In the genomic region with DNA sequence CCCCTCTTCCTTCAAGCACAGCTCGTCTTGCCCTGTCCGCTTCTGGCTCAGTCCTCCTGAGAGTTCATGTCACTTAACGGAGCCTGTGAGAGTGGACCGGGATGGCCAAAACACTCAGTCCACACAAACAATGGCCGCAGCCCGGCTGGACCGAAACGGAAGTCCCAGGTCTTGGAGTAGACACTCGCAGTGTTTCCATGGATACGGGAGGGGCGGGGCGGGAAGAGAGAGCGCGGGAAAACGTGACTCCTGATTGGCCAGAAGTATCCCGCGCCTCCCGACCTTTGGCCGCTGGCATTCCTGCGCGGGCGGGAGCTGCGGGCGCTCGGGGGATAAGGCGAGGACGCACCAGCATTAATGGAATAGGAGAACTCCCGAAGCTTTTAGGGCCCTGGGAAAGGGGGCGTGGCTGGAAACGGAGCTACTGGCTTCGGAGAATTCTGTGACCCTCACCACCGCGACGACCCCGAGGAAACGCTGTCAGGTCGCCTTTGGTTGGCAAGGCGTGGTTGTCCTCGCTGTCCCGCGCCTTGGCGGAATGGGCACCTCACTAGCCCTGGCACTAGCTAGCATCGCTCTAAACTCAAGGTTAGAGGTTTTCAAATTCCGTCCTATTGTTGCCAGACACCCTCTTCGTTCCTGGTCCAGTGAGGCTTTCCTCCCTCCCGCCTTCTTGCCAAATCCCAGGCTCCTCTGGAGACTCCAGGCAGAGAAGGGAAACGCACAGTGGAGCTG, we compare ENCODE assay signal across 8 cellular contexts. TPM values are rescaled to one million over a fixed set of nuclear protein-coding genes. Genes with fewer than 3 reads are reported as not detected.
DNase-seq lines count a peak whose midpoint lies in the region; ATAC-seq and TF ChIP-seq lines count a peak whose summit lies in the region.

A gene with protein sequence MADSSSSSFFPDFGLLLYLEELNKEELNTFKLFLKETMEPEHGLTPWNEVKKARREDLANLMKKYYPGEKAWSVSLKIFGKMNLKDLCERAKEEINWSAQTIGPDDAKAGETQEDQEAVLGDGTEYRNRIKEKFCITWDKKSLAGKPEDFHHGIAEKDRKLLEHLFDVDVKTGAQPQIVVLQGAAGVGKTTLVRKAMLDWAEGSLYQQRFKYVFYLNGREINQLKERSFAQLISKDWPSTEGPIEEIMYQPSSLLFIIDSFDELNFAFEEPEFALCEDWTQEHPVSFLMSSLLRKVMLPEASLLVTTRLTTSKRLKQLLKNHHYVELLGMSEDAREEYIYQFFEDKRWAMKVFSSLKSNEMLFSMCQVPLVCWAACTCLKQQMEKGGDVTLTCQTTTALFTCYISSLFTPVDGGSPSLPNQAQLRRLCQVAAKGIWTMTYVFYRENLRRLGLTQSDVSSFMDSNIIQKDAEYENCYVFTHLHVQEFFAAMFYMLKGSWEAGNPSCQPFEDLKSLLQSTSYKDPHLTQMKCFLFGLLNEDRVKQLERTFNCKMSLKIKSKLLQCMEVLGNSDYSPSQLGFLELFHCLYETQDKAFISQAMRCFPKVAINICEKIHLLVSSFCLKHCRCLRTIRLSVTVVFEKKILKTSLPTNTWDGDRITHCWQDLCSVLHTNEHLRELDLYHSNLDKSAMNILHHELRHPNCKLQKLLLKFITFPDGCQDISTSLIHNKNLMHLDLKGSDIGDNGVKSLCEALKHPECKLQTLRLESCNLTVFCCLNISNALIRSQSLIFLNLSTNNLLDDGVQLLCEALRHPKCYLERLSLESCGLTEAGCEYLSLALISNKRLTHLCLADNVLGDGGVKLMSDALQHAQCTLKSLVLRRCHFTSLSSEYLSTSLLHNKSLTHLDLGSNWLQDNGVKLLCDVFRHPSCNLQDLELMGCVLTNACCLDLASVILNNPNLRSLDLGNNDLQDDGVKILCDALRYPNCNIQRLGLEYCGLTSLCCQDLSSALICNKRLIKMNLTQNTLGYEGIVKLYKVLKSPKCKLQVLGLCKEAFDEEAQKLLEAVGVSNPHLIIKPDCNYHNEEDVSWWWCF (plus strand): TSS at position 297 of the 735 bp plus-strand sequence. CDS start 18,108 bp downstream, outside the sequence.
A gene (minus strand): TSS at position 164 of the 735 bp plus-strand sequence. CDS start 17,511 bp downstream, outside the sequence.

- peaks cover 6% of the 10 kb centered on the region for H3K4me1 Mint-ChIP-seq in activated naive CD8-positive, alpha-beta T cell treated with anti-CD3 and anti-CD28 coated beads for 36 hours
- H3K4me1 Mint-ChIP-seq in neural crest cell (peaks cover 24% of the 10 kb centered on the region), T-cell (peaks cover 0 to 9% (median 0%) of the 10 kb centered on the region in 3 donors)

- CTCF ChIA-PET in T-cell (lab: Charles Lee) = no interaction called here

- H3K27me3 Mint-ChIP-seq in activated naive CD8-positive, alpha-beta T cell treated with anti-CD3 and anti-CD28 coated beads for 36 hours = peaks cover 45% of the 10 kb centered on the region
- H3K27me3 Mint-ChIP-seq in neural crest cell (ENCODE audit: low read depth) = no peaks in the 10 kb centered on the region
- peaks cover 30 to 38% of the 10 kb centered on the region in 2 donors for H3K27me3 Mint-ChIP-seq in T-cell

- ATAC-seq in GM21529 (IDR thresholded peaks at IDR 0.05; ENCODE audit: unreplicated experiment) (peak; percentile 51), GM21515 (IDR thresholded peaks at IDR 0.05; ENCODE audit: unreplicated experiment) (no peak), T-cell (replicated peaks in 1 of 4) (no peak)

- H3K9me3 Mint-ChIP-seq in activated naive CD8-positive, alpha-beta T cell treated with anti-CD3 and anti-CD28 coated beads for 36 hours = no peaks in the 10 kb centered on the region
- H3K9me3 Mint-ChIP-seq in neural crest cell = no peaks in the 10 kb centered on the region
- no peaks in the 10 kb centered on the region for H3K9me3 Mint-ChIP-seq in T-cell

- no peak for TF ChIP-seq CTCF in neural crest cell (conservative IDR thresholded peaks at IDR 0.05)

- peak within 1 kb of the TSS; percentile 57 for H3K4me3 Mint-ChIP-seq in activated naive CD8-positive, alpha-beta T cell treated with anti-CD3 and anti-CD28 coated beads for 36 hours
- peak within 1 kb of the TSS; percentile 97 for H3K4me3 Mint-ChIP-seq in neural crest cell
- H3K4me3 Mint-ChIP-seq in T-cell = peak within 1 kb of the TSS in 1 of 3 donors; percentile 51

- POLR2A ChIA-PET in T-cell (lab: Charles Lee) = no interaction called here

- DNase-seq in C1 segment of cervical spinal cord (lab: John Stamatoyannopoulos, UW) (peak; percentile 26 to 90 (median 78)), NCI-H2081 (lab: John Stamatoyannopoulos, UW) (peak; percentile 85 to 91), glomerular endothelial cell (ENCODE audit: extremely low read depth, low read depth, low spot score) (peak; percentile 44), neural crest cell (ENCODE audit: low read depth, low spot score) (peak; percentile 77), T-cell (no peak)
- DNase-seq in activated naive CD8-positive, alpha-beta T cell treated with anti-CD3 and anti-CD28 coated beads for 36 hours = no peak

- H3K27ac Mint-ChIP-seq in activated naive CD8-positive, alpha-beta T cell treated with anti-CD3 and anti-CD28 coated beads for 36 hours = no peak within 1 kb of the TSS
- H3K27ac Mint-ChIP-seq in neural crest cell (ENCODE audit: unreplicated experiment) = peak within 1 kb of the TSS; percentile 99
- H3K27ac Mint-ChIP-seq in T-cell = no peak within 1 kb of the TSS

- no peaks in the 10 kb centered on the region for H3K36me3 Mint-ChIP-seq in activated naive CD8-positive, alpha-beta T cell treated with anti-CD3 and anti-CD28 coated beads for 36 hours
- no peaks in the 10 kb centered on the region for H3K36me3 Mint-ChIP-seq in neural crest cell (ENCODE audit: low read depth)
- no peaks in the 10 kb centered on the region for H3K36me3 Mint-ChIP-seq in T-cell

RNA-seq across cellular contexts. Expression of the first gene that starts in this region (rescaled TPM):
- total RNA-seq in activated naive CD8-positive, alpha-beta T cell treated with anti-CD3 and anti-CD28 coated beads for 36 hours = under 1 TPM in 1 of 2 experiments, not detected in 1; 0.08 TPM
- total RNA-seq in glomerular endothelial cell (0.10 TPM in 1 of 2 replicates, not detected in the other), neural crest cell (0.30 and 0.51 TPM in 2 replicates), T-cell (under 1 TPM in 1 of 5 donors, not detected in 4; 0.13 TPM)

RNA-seq across cellular contexts. Expression of the second gene that starts in this region (rescaled TPM):
- not detected for total RNA-seq in activated naive CD8-positive, alpha-beta T cell treated with anti-CD3 and anti-CD28 coated beads for 36 hours
- total RNA-seq in glomerular endothelial cell = 0.41 and 0.44 TPM in 2 replicates
- total RNA-seq in neural crest cell = 6.5 and 7.3 TPM in 2 replicates
- total RNA-seq in T-cell = not detected

Comparison
In these comparisons a context has a peak if more than half of its experiments do, and no peak if none do; other contexts are left out.
1. Peak in DNase-seq in glomerular endothelial cell; RNA of the genes that start here not detected or under 1 TPM.
2. DNase-seq: peak in C1 segment of cervical spinal cord (14 of 14), NCI-H2081 (2 of 2) and neural crest cell (single experiment); none in activated naive CD8-positive, alpha-beta T cell treated with anti-CD3 and anti-CD28 coated beads for 36 hours (single experiment) and T-cell (0 of 34).